ENCODE assay signal across 23 cellular contexts in genomic region chr5:22593592-22593991, GRCh38.
DNase-seq lines count a peak whose midpoint lies in the region; ATAC-seq, FAIRE-seq and TF ChIP-seq lines count a peak whose summit lies in the region.
"Had no signal": no experiment of that assay in that cellular context is flagged by ENCODE, and none has a peak within 500 bp of the region (broad histone marks: within the 10 kb centered on the region; RNA-seq: fewer than 3 reads in every experiment).

No MANE protein-coding gene starts in this region.

- intact Hi-C loops in activated T-helper 1 cell treated with anti-CD3 and anti-CD28 coated beads, Interleukin-12 subunit alpha, Interleukin-12 subunit beta, Interleukin-2, Interleukin-4 antibody, amounts not matched to agents 30 ng/mL and 10 ng/mL and 1 ng/mL, durations not matched to agents 14 hours and 24 hours and 36 hours (cut with micrococcal nuclease): no loop called here
- intact Hi-C loops in upper lobe of right lung (cut with DNase I): no loop called here

- H3K4me1 ChIP-seq in upper lobe of right lung: no peaks in the 10 kb centered on the region

- no peak for DNase-seq in GM12891 (ENCODE audit: insufficient read length, low spot score)
- DNase-seq in activated T-helper 1 cell treated with anti-CD3 and anti-CD28 coated beads, Interleukin-12 subunit alpha, Interleukin-12 subunit beta, Interleukin-2, Interleukin-4 antibody, amounts not matched to agents 30 ng/mL and 10 ng/mL and 1 ng/mL, durations not matched to agents 14 hours and 24 hours and 36 hours (ENCODE audit: low spot score): no peak
- no peak for DNase-seq in SKM-1 treated with dmso at 0.1 percent for 144 hours (lab: John Stamatoyannopoulos, UW; ENCODE audit: unreplicated experiment)
- DNase-seq in upper lobe of right lung: no peak
- DNase-seq in NCI-H1105 treated with DMSO at 0.1 percent for 48 hours (lab: John Stamatoyannopoulos, UW): no peak
- DNase-seq: 8988T; activated CD4-positive, alpha-beta T cell treated with anti-CD3 and anti-CD28 coated beads, Interleukin-2, amount 50 U/mL, for 48 hours; activated naive CD8-positive, alpha-beta T cell treated with anti-CD3 and anti-CD28 coated beads for 36 hours; activated T-cell treated with anti-CD3 and anti-CD28 coated beads, Interleukin-2, amount 50 U/mL, for 1 hour; dermis blood vessel endothelial cell; foreskin melanocyte; H7; mesenchymal stem cell; NCI-H446; posterior cingulate gyrus had no signal

- H3K9me3 ChIP-seq in upper lobe of right lung: no peaks in the 10 kb centered on the region

- H3K36me3 Mint-ChIP-seq in activated T-helper 1 cell treated with anti-CD3 and anti-CD28 coated beads, Interleukin-12 subunit alpha, Interleukin-12 subunit beta, Interleukin-2, Interleukin-4 antibody, amounts not matched to agents 30 ng/mL and 10 ng/mL and 1 ng/mL, durations not matched to agents 14 hours and 24 hours and 36 hours (ENCODE audit: low read depth): no peaks in the 10 kb centered on the region
- H3K36me3 Mint-ChIP-seq: activated naive CD8-positive, alpha-beta T cell treated with anti-CD3 and anti-CD28 coated beads for 36 hours had no signal

- no peaks in the 10 kb centered on the region for H3K27me3 ChIP-seq in upper lobe of right lung

- ATAC-seq in GM21447 (IDR thresholded peaks at IDR 0.05; ENCODE audit: unreplicated experiment) (peak; percentile 66), HG02840 (IDR thresholded peaks at IDR 0.05; ENCODE audit: low FRiP score, unreplicated experiment) (peak; percentile 71), HG03354 (IDR thresholded peaks at IDR 0.05; ENCODE audit: poor library complexity, severe bottlenecking, unreplicated experiment) (peak; percentile 55), upper lobe of right lung (no peak)
- ATAC-seq: HepG2 had no signal

- no peak overlapping the region for H3K4me3 Mint-ChIP-seq in activated T-helper 1 cell treated with anti-CD3 and anti-CD28 coated beads, Interleukin-12 subunit alpha, Interleukin-12 subunit beta, Interleukin-2, Interleukin-4 antibody, amounts not matched to agents 30 ng/mL and 10 ng/mL and 1 ng/mL, durations not matched to agents 14 hours and 24 hours and 36 hours
- H3K4me3 Mint-ChIP-seq: activated naive CD8-positive, alpha-beta T cell treated with anti-CD3 and anti-CD28 coated beads for 36 hours; nephron had no signal

- H3K9me3 Mint-ChIP-seq in activated T-helper 1 cell treated with anti-CD3 and anti-CD28 coated beads, Interleukin-12 subunit alpha, Interleukin-12 subunit beta, Interleukin-2, Interleukin-4 antibody, amounts not matched to agents 30 ng/mL and 10 ng/mL and 1 ng/mL, durations not matched to agents 14 hours and 24 hours and 36 hours: peaks cover 36% of the 10 kb centered on the region
- H3K9me3 Mint-ChIP-seq: nephron had no signal

- H3K27ac ChIP-seq in upper lobe of right lung: no peak overlapping the region

- H3K27me3 Mint-ChIP-seq in activated T-helper 1 cell treated with anti-CD3 and anti-CD28 coated beads, Interleukin-12 subunit alpha, Interleukin-12 subunit beta, Interleukin-2, Interleukin-4 antibody, amounts not matched to agents 30 ng/mL and 10 ng/mL and 1 ng/mL, durations not matched to agents 14 hours and 24 hours and 36 hours (ENCODE audit: insufficient read depth): no peaks in the 10 kb centered on the region
- H3K27me3 Mint-ChIP-seq: activated naive CD8-positive, alpha-beta T cell treated with anti-CD3 and anti-CD28 coated beads for 36 hours had no signal

- no peak for TF ChIP-seq POLR2A in GM12891 (IDR thresholded peaks at IDR 0.05; ENCODE audit: low read depth, low read length)

- no peak overlapping the region for H3K4me3 ChIP-seq in upper lobe of right lung

- FAIRE-seq in GM12891 (lab: Jason Lieb, UNC): peak; percentile 50
- FAIRE-seq: bronchial epithelial cell, G401.6, GM19239, HepG2 had no signal

- no peaks in the 10 kb centered on the region for H3K4me1 Mint-ChIP-seq in activated T-helper 1 cell treated with anti-CD3 and anti-CD28 coated beads, Interleukin-12 subunit alpha, Interleukin-12 subunit beta, Interleukin-2, Interleukin-4 antibody, amounts not matched to agents 30 ng/mL and 10 ng/mL and 1 ng/mL, durations not matched to agents 14 hours and 24 hours and 36 hours (ENCODE audit: low read depth)
- H3K4me1 Mint-ChIP-seq: activated naive CD8-positive, alpha-beta T cell treated with anti-CD3 and anti-CD28 coated beads for 36 hours; nephron had no signal

- H3K36me3 ChIP-seq in upper lobe of right lung: no peaks in the 10 kb centered on the region

- TF ChIP-seq CTCF in upper lobe of right lung (IDR thresholded peaks at IDR 0.05): no peak

- no peak overlapping the region for H3K27ac Mint-ChIP-seq in activated T-helper 1 cell treated with anti-CD3 and anti-CD28 coated beads, Interleukin-12 subunit alpha, Interleukin-12 subunit beta, Interleukin-2, Interleukin-4 antibody, amounts not matched to agents 30 ng/mL and 10 ng/mL and 1 ng/mL, durations not matched to agents 14 hours and 24 hours and 36 hours
- H3K27ac Mint-ChIP-seq: activated naive CD8-positive, alpha-beta T cell treated with anti-CD3 and anti-CD28 coated beads for 36 hours; nephron had no signal

TF ChIP-seq in GM12891, 5 proteins besides CTCF, POLR2A, EP300 and RAD21:
- TF ChIP-seq POLR2AphosphoS5 (IDR thresholded peaks at IDR 0.05; ENCODE audit: low read depth, low read length) (no peak), SPI1 (IDR thresholded peaks at IDR 0.05; ENCODE audit: low read depth, low read length) (no peak), POU2F2 (IDR thresholded peaks at IDR 0.05; ENCODE audit: low read depth, low read length) (no peak), PAX5 (IDR thresholded peaks at IDR 0.05; ENCODE audit: insufficient read depth, low read length, severe bottlenecking) (no peak), TAF1 (IDR thresholded peaks at IDR 0.05; ENCODE audit: low read depth, low read length) (no peak)
